In genomic region chr11:57713849-57714248, GRCh38 we compare ENCODE assay signal across 1 cellular context.
TF ChIP-seq lines count a peak whose summit lies in the region.

No MANE protein-coding gene starts in this region.

TF ChIP-seq in GM23338, 12 proteins besides CTCF, POLR2A, EP300 and RAD21 (continued from another document):
- TF ChIP-seq, protein P1, sequence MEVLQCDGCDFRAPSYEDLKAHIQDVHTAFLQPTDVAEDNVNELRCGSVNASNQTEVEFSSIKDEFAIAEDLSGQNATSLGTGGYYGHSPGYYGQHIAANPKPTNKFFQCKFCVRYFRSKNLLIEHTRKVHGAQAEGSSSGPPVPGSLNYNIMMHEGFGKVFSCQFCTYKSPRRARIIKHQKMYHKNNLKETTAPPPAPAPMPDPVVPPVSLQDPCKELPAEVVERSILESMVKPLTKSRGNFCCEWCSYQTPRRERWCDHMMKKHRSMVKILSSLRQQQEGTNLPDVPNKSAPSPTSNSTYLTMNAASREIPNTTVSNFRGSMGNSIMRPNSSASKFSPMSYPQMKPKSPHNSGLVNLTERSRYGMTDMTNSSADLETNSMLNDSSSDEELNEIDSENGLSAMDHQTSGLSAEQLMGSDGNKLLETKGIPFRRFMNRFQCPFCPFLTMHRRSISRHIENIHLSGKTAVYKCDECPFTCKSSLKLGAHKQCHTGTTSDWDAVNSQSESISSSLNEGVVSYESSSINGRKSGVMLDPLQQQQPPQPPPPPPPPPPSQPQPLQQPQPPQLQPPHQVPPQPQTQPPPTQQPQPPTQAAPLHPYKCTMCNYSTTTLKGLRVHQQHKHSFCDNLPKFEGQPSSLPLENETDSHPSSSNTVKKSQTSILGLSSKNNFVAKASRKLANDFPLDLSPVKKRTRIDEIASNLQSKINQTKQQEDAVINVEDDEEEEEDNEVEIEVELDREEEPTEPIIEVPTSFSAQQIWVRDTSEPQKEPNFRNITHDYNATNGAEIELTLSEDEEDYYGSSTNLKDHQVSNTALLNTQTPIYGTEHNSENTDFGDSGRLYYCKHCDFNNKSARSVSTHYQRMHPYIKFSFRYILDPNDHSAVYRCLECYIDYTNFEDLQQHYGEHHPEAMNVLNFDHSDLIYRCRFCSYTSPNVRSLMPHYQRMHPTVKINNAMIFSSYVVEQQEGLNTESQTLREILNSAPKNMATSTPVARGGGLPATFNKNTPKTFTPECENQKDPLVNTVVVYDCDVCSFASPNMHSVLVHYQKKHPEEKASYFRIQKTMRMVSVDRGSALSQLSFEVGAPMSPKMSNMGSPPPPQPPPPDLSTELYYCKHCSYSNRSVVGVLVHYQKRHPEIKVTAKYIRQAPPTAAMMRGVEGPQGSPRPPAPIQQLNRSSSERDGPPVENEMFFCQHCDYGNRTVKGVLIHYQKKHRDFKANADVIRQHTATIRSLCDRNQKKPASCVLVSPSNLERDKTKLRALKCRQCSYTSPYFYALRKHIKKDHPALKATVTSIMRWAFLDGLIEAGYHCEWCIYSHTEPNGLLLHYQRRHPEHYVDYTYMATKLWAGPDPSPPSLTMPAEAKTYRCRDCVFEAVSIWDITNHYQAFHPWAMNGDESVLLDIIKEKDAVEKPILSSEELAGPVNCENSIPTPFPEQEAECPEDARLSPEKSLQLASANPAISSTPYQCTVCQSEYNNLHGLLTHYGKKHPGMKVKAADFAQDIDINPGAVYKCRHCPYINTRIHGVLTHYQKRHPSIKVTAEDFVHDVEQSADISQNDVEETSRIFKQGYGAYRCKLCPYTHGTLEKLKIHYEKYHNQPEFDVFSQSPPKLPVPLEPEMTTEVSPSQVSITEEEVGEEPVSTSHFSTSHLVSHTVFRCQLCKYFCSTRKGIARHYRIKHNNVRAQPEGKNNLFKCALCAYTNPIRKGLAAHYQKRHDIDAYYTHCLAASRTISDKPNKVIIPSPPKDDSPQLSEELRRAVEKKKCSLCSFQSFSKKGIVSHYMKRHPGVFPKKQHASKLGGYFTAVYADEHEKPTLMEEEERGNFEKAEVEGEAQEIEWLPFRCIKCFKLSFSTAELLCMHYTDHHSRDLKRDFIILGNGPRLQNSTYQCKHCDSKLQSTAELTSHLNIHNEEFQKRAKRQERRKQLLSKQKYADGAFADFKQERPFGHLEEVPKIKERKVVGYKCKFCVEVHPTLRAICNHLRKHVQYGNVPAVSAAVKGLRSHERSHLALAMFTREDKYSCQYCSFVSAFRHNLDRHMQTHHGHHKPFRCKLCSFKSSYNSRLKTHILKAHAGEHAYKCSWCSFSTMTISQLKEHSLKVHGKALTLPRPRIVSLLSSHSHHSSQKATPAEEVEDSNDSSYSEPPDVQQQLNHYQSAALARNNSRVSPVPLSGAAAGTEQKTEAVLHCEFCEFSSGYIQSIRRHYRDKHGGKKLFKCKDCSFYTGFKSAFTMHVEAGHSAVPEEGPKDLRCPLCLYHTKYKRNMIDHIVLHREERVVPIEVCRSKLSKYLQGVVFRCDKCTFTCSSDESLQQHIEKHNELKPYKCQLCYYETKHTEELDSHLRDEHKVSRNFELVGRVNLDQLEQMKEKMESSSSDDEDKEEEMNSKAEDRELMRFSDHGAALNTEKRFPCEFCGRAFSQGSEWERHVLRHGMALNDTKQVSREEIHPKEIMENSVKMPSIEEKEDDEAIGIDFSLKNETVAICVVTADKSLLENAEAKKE (CRISPR knock-in tag; IDR thresholded peaks at IDR 0.05) = no peak
- TF ChIP-seq REST (IDR thresholded peaks at IDR 0.05; ENCODE audit: unreplicated experiment) (no peak), STAT1 (IDR thresholded peaks at IDR 0.05; ENCODE audit: unreplicated experiment) (no peak), NANOG (IDR thresholded peaks at IDR 0.05; ENCODE audit: borderline replicate concordance) (no peak), EZH2phosphoT487 (IDR thresholded peaks at IDR 0.05; ENCODE audit: unreplicated experiment) (no peak), JUNB (IDR thresholded peaks at IDR 0.05; ENCODE audit: unreplicated experiment) (no peak), CREB1 (CRISPR knock-in tag; IDR thresholded peaks at IDR 0.05; ENCODE audit: low read depth) (no peak), ZNF331 (CRISPR knock-in tag; IDR thresholded peaks at IDR 0.05; ENCODE audit: low read depth) (no peak), POLR2AphosphoS5 (IDR thresholded peaks at IDR 0.05; ENCODE audit: low read depth) (no peak)
- TF ChIP-seq, protein P2, sequence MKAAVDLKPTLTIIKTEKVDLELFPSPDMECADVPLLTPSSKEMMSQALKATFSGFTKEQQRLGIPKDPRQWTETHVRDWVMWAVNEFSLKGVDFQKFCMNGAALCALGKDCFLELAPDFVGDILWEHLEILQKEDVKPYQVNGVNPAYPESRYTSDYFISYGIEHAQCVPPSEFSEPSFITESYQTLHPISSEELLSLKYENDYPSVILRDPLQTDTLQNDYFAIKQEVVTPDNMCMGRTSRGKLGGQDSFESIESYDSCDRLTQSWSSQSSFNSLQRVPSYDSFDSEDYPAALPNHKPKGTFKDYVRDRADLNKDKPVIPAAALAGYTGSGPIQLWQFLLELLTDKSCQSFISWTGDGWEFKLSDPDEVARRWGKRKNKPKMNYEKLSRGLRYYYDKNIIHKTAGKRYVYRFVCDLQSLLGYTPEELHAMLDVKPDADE (IDR thresholded peaks at IDR 0.05) = no peak
